9 cellular contexts compared by ENCODE assay signal in genomic region chrX:72142094-72142843, GRCh38. TPM values are rescaled to one million over a fixed set of nuclear protein-coding genes. Genes with fewer than 3 reads are reported as not detected.
DNase-seq lines count a peak whose midpoint lies in the region; TF ChIP-seq lines count a peak whose summit lies in the region.
"Had no signal": no experiment of that assay in that cellular context is flagged by ENCODE, and none has a peak within 500 bp of the region (broad histone marks: within the 10 kb centered on the region; RNA-seq: fewer than 3 reads in every experiment).

No MANE protein-coding gene starts in this region.

- CTCF ChIA-PET in CD8-positive, alpha-beta memory T cell (lab: Charles Lee): interaction anchor here (1.7 kb wide), 1 partner anchor 10 kb away, joined by 3 read pairs; no protein-coding TSS in a partner anchor
- CTCF ChIA-PET in mammary epithelial cell (lab: Charles Lee; ENCODE audit: low non-redundant PET): no interaction called here
- CTCF ChIA-PET in activated naive CD4-positive, alpha-beta T cell treated with anti-CD3 and anti-CD28 coated beads for 36 hours (lab: Charles Lee): no interaction called here

- H3K27ac Mint-ChIP-seq in immature natural killer cell: peak overlapping the region in 4 of 6 donors; percentile 13 to 69 (median 24)
- peak overlapping the region in 2 of 8 donors; percentile 3 to 25 for H3K27ac Mint-ChIP-seq in CD8-positive, alpha-beta memory T cell
- H3K27ac Mint-ChIP-seq in activated naive CD4-positive, alpha-beta T cell treated with anti-CD3 and anti-CD28 coated beads for 36 hours: no peak overlapping the region

- POLR2A ChIA-PET in CD8-positive, alpha-beta memory T cell (lab: Charles Lee): no interaction called here

- H3K4me3 ChIP-seq in CD8-positive, alpha-beta memory T cell (ENCODE audit: low read length): no peak overlapping the region
- no peak overlapping the region for H3K4me3 ChIP-seq in mammary epithelial cell (replicated peaks in 1 of 3; ENCODE audit: insufficient read depth in 1 of 3, low read depth in 2 of 3, low read length in 3 of 3)
- H3K4me3 ChIP-seq in MM.1S (ENCODE audit: low read length): no peak overlapping the region
- H3K4me3 ChIP-seq: thyroid gland had no signal

- no peak overlapping the region for H2AFZ ChIP-seq in mammary epithelial cell (ENCODE audit: low read depth, low read length)
- H2AFZ ChIP-seq in MM.1S (ENCODE audit: low read length): no peak overlapping the region

- H4K20me1 ChIP-seq in mammary epithelial cell (ENCODE audit: insufficient read depth, low read length): no peaks in the 10 kb centered on the region
- H4K20me1 ChIP-seq in MM.1S (ENCODE audit: insufficient read depth, low read length): no peaks in the 10 kb centered on the region

- H3K27me3 ChIP-seq in CD8-positive, alpha-beta memory T cell (ENCODE audit: insufficient read depth, low read length, poor library complexity, severe bottlenecking): no peaks in the 10 kb centered on the region
- H3K27me3 ChIP-seq in mammary epithelial cell (ENCODE audit: insufficient read depth, low read length): peaks cover 10% of the 10 kb centered on the region
- H3K27me3 ChIP-seq in MM.1S (replicated peaks; ENCODE audit: insufficient read depth, low read length): no peaks in the 10 kb centered on the region
- H3K27me3 ChIP-seq: thyroid gland had no signal

- BruUV-seq in mammary epithelial cell (replicated peaks; lab: Mats Ljungman, UMichigan): no TSS peak

- peaks cover 0 to 12% (median 12%) of the 10 kb centered on the region in 3 donors for H3K36me3 Mint-ChIP-seq in immature natural killer cell
- H3K36me3 Mint-ChIP-seq in CD8-positive, alpha-beta memory T cell: peaks cover 0 to 9% (median 5%) of the 10 kb centered on the region in 3 donors
- H3K36me3 Mint-ChIP-seq in activated naive CD4-positive, alpha-beta T cell treated with anti-CD3 and anti-CD28 coated beads for 36 hours (ENCODE audit: low read depth): no peaks in the 10 kb centered on the region

- H3K27me3 Mint-ChIP-seq in immature natural killer cell (ENCODE audit: low read depth in 3 of 3): peaks cover 2 to 10% (median 4%) of the 10 kb centered on the region in 3 donors
- H3K27me3 Mint-ChIP-seq in CD8-positive, alpha-beta memory T cell: peaks cover 0 to 5% of the 10 kb centered on the region in 2 donors
- no peaks in the 10 kb centered on the region for H3K27me3 Mint-ChIP-seq in activated naive CD4-positive, alpha-beta T cell treated with anti-CD3 and anti-CD28 coated beads for 36 hours (ENCODE audit: low read depth)

- H3K9ac ChIP-seq in mammary epithelial cell (ENCODE audit: insufficient read depth, low read length) (no peak overlapping the region), MM.1S (ENCODE audit: low read length) (no peak overlapping the region)

- H3K4me2 ChIP-seq in mammary epithelial cell (ENCODE audit: insufficient read depth, low read depth, low read length) (no peak overlapping the region), MM.1S (ENCODE audit: low read depth, low read length) (no peak overlapping the region)

- peaks cover 0 to 2% (median 0%) of the 10 kb centered on the region in 6 donors for H3K9me3 Mint-ChIP-seq in immature natural killer cell
- no peaks in the 10 kb centered on the region for H3K9me3 Mint-ChIP-seq in CD8-positive, alpha-beta memory T cell
- no peaks in the 10 kb centered on the region for H3K9me3 Mint-ChIP-seq in activated naive CD4-positive, alpha-beta T cell treated with anti-CD3 and anti-CD28 coated beads for 36 hours

- DNase-seq in DMS53 treated with DMSO at 0.1 percent for 48 hours (lab: John Stamatoyannopoulos, UW; ENCODE audit: unreplicated experiment) (peak; percentile 86), NCI-H146 (lab: John Stamatoyannopoulos, UW) (peak; percentile 93), NCI-H748 treated with DMSO at 0.1 percent for 48 hours (lab: John Stamatoyannopoulos, UW) (peak; percentile 79), immature natural killer cell (no peak), mammary epithelial cell (no peak), MM.1S (no peak)
- DNase-seq in CD8-positive, alpha-beta memory T cell: no peak
- DNase-seq in activated naive CD4-positive, alpha-beta T cell treated with anti-CD3 and anti-CD28 coated beads for 36 hours: no peak
- DNase-seq: thyroid gland had no signal

- H3K27ac ChIP-seq in CD8-positive, alpha-beta memory T cell (ENCODE audit: low read depth, low read length): no peak overlapping the region
- H3K27ac ChIP-seq in mammary epithelial cell (ENCODE audit: insufficient read depth, low read depth, low read length): no peak overlapping the region
- H3K27ac ChIP-seq in MM.1S (ENCODE audit: low read length): no peak overlapping the region
- H3K27ac ChIP-seq: thyroid gland had no signal

- H3K4me1 ChIP-seq in CD8-positive, alpha-beta memory T cell (ENCODE audit: insufficient read depth, low read length): peaks cover 8% of the 10 kb centered on the region
- H3K4me1 ChIP-seq in mammary epithelial cell (ENCODE audit: insufficient read depth, low read length) (no peaks in the 10 kb centered on the region), MM.1S (ENCODE audit: low read length) (peaks cover 7% of the 10 kb centered on the region)

- H3K4me1 Mint-ChIP-seq in immature natural killer cell: peaks cover 4 to 14% of the 10 kb centered on the region in 2 donors
- peaks cover 20 to 40% (median 33%) of the 10 kb centered on the region in 3 donors for H3K4me1 Mint-ChIP-seq in CD8-positive, alpha-beta memory T cell
- peaks cover 18% of the 10 kb centered on the region for H3K4me1 Mint-ChIP-seq in activated naive CD4-positive, alpha-beta T cell treated with anti-CD3 and anti-CD28 coated beads for 36 hours (ENCODE audit: low read depth)

- H3K9me2 ChIP-seq in MM.1S (replicated peaks; ENCODE audit: insufficient read depth, low read length): no peaks in the 10 kb centered on the region

- intact Hi-C loops in mammary epithelial cell (cut with micrococcal nuclease): no loop called here
- intact Hi-C loops in activated naive CD4-positive, alpha-beta T cell treated with anti-CD3 and anti-CD28 coated beads for 36 hours (cut with micrococcal nuclease): no loop called here

- no peaks in the 10 kb centered on the region for H3K36me3 ChIP-seq in CD8-positive, alpha-beta memory T cell (ENCODE audit: insufficient read depth, low read length)
- H3K36me3 ChIP-seq in mammary epithelial cell (ENCODE audit: insufficient read depth, low read length) (no peaks in the 10 kb centered on the region), MM.1S (replicated peaks; ENCODE audit: insufficient read depth, low read length) (no peaks in the 10 kb centered on the region)
- H3K36me3 ChIP-seq: thyroid gland had no signal

- WGBS in mammary epithelial cell (ENCODE audit: low coverage, missing lambda C conversion rate): 51% methylated on average over 8 of the region's 8 CpGs

- H3F3A ChIP-seq in MM.1S (ENCODE audit: insufficient read depth, low read length): no peaks in the 10 kb centered on the region

- dilution Hi-C loops in mammary epithelial cell (cut with HindIII; ENCODE audit: low sequenced_read_pairs): no loop called here

- H3K79me2 ChIP-seq in mammary epithelial cell (ENCODE audit: insufficient read depth, low read length) (no peaks in the 10 kb centered on the region), MM.1S (ENCODE audit: low read length) (no peaks in the 10 kb centered on the region)

- H3K9me3 ChIP-seq in CD8-positive, alpha-beta memory T cell (ENCODE audit: low read length): no peaks in the 10 kb centered on the region
- H3K9me3 ChIP-seq in mammary epithelial cell (replicated peaks; ENCODE audit: insufficient read depth, low read length) (no peaks in the 10 kb centered on the region), MM.1S (replicated peaks; ENCODE audit: insufficient read depth, low read length) (no peaks in the 10 kb centered on the region)
- H3K9me3 ChIP-seq: thyroid gland had no signal

- H3K4me3 Mint-ChIP-seq in immature natural killer cell: no peak overlapping the region
- H3K4me3 Mint-ChIP-seq in CD8-positive, alpha-beta memory T cell: no peak overlapping the region
- H3K4me3 Mint-ChIP-seq in activated naive CD4-positive, alpha-beta T cell treated with anti-CD3 and anti-CD28 coated beads for 36 hours: no peak overlapping the region

- TF ChIP-seq CTCF in mammary epithelial cell (conservative IDR thresholded peaks at IDR 0.05 in 1 of 2, IDR thresholded peaks at IDR 0.05 in 1 of 2; ENCODE audit: extremely low read depth in 1 of 2, insufficient read depth in 1 of 2, low read depth in 1 of 2, low read length in 2 of 2) (no peak), MM.1S (IDR thresholded peaks at IDR 0.05; ENCODE audit: low read length) (no peak)

- in situ Hi-C loops in mammary epithelial cell (cut with MboI; ENCODE audit: low sequenced_read_pairs in 2 of 2): no loop called here

RNA-seq across cellular contexts. Expression of gene RTL5, which starts 10.6 kb away (rescaled TPM):
- under 1 TPM; 0.10 to 0.19 (median 0.16) TPM for polyA plus RNA-seq in immature natural killer cell
- total RNA-seq in CD8-positive, alpha-beta memory T cell: 1 to 10 TPM in 1 of 2 experiments, under 1 TPM in 1; 1.00 to 1.0 TPM
- 0.55 TPM for polyA plus RNA-seq in CD8-positive, alpha-beta memory T cell
- total RNA-seq in mammary epithelial cell: 1 to 10 TPM; 1.8 to 1.9 TPM
- polyA plus RNA-seq in mammary epithelial cell: 0.65 TPM
- 0.72 TPM for polyA minus RNA-seq in mammary epithelial cell
- under 1 TPM; 0.10 TPM for total RNA-seq in activated naive CD4-positive, alpha-beta T cell treated with anti-CD3 and anti-CD28 coated beads for 36 hours

RNA-seq across cellular contexts. Expression of gene PIN4, which starts 39.3 kb away (rescaled TPM):
- polyA plus RNA-seq in immature natural killer cell (10 to 100 TPM; 33.2 to 46.4 (median 33.3) TPM), mammary epithelial cell (10.8 TPM)
- 1 to 10 TPM; 6.4 to 7.0 TPM for total RNA-seq in CD8-positive, alpha-beta memory T cell
- 35.9 TPM for polyA plus RNA-seq in CD8-positive, alpha-beta memory T cell
- total RNA-seq in mammary epithelial cell: 1 to 10 TPM; 3.0 to 5.5 TPM
- not detected for polyA minus RNA-seq in mammary epithelial cell
- 1 to 10 TPM; 5.6 to 8.0 TPM for total RNA-seq in activated naive CD4-positive, alpha-beta T cell treated with anti-CD3 and anti-CD28 coated beads for 36 hours

Comparison
In these comparisons a context has a peak if more than half of its experiments do, and no peak if none do; other contexts are left out.
1. DNase-seq: peak in DMS53 treated with DMSO at 0.1 percent for 48 hours (single experiment), NCI-H146 (single experiment) and NCI-H748 treated with DMSO at 0.1 percent for 48 hours (single experiment); none in immature natural killer cell (0 of 3), CD8-positive, alpha-beta memory T cell (0 of 5), mammary epithelial cell (single experiment), activated naive CD4-positive, alpha-beta T cell treated with anti-CD3 and anti-CD28 coated beads for 36 hours (single experiment) and MM.1S (single experiment).